In genomic region chr19:10699650-10700335, GRCh38 we compare ENCODE assay signal across 8 cellular contexts. TPM values are rescaled to one million over a fixed set of nuclear protein-coding genes. Genes with fewer than 3 reads are reported as not detected.
A peak's percentile ranks its signal among the peaks of the same experiment; 100 is the strongest.
DNase-seq lines count a peak whose midpoint lies in the region; ATAC-seq and TF ChIP-seq lines count a peak whose summit lies in the region.

No MANE protein-coding gene starts in this region.

- H4K20me1 ChIP-seq in SK-N-SH (ENCODE audit: insufficient read depth) = peaks cover 7% of the 10 kb centered on the region

- no peak overlapping the region for H3K27ac Mint-ChIP-seq in central memory CD8-positive, alpha-beta T cell (ENCODE audit: low read depth)

- no peaks in the 10 kb centered on the region for H3K9me2 ChIP-seq in SK-N-SH

- intact Hi-C loops in mucosa of descending colon (cut with DNase I, micrococcal nuclease) (no loop called here), transverse colon (cut with DNase I; ENCODE audit: low total_unique reads) (no loop called here)

- H3K4me3 Mint-ChIP-seq in central memory CD8-positive, alpha-beta T cell = no peak overlapping the region

- TF ChIP-seq EP300 in SK-N-SH (IDR thresholded peaks at IDR 0.05; ENCODE audit: borderline replicate concordance in 1 of 2, low read depth in 1 of 2, low read length in 1 of 2) (no peak), transverse colon (IDR thresholded peaks at IDR 0.05; ENCODE audit: low read depth) (no peak)

- H3K4me1 Mint-ChIP-seq in central memory CD8-positive, alpha-beta T cell = peaks cover 24% of the 10 kb centered on the region

- H3K27ac ChIP-seq in SK-N-SH (ENCODE audit: low read depth in 2 of 2, low read length in 1 of 2) (no peak overlapping the region), transverse colon (no peak overlapping the region)

- 33% methylated on average over 15 of the region's 15 CpGs for WGBS in SK-N-SH (ENCODE audit: low lambda C conversion rate)
- 26 to 43% methylated on average over 8 to 15 of the region's 15 CpGs for WGBS in transverse colon (ENCODE audit: low coverage in 1 of 2), 2 donors

- in situ Hi-C loops in transverse colon (cut with MboI; ENCODE audit: low pct_ligation_motif_present in 1 of 4, low pct_unique_long_range_greater_than_20kb in 1 of 4, low sequenced_read_pairs in 3 of 4) = loop anchor here in 2 of 4 donors (25.0 kb wide), 1 partner anchor 163 kb away; the partner anchor contains the start of gene CARM1 (in 2 of the 2)

- H3K9me3 ChIP-seq in SK-N-SH (no peaks in the 10 kb centered on the region), mucosa of descending colon (no peaks in the 10 kb centered on the region), transverse colon (no peaks in the 10 kb centered on the region)

- TF ChIP-seq POLR2A in transverse colon (IDR thresholded peaks at IDR 0.05) = no peak

- TF ChIP-seq RAD21 in SK-N-SH (IDR thresholded peaks at IDR 0.05; ENCODE audit: low read length) = peak; percentile 73

- H3K27me3 ChIP-seq in SK-N-SH (ENCODE audit: insufficient read depth) (no peaks in the 10 kb centered on the region), transverse colon (no peaks in the 10 kb centered on the region)

- H3K4me3 ChIP-seq in SK-N-SH (ENCODE audit: low read depth in 2 of 2, low read length in 1 of 2) (no peak overlapping the region), mucosa of descending colon (no peak overlapping the region), transverse colon (no peak overlapping the region)

- TF ChIP-seq CTCF in SK-N-SH (IDR thresholded peaks at IDR 0.05) (peak; percentile 63), mucosa of descending colon (IDR thresholded peaks at IDR 0.05) (peak; percentile 19), transverse colon (IDR thresholded peaks at IDR 0.05) (peak; percentile 56 to 63 (median 61))

- no peak overlapping the region for H3K9ac ChIP-seq in SK-N-SH

- H3K9me3 Mint-ChIP-seq in central memory CD8-positive, alpha-beta T cell = no peaks in the 10 kb centered on the region

- POLR2A ChIA-PET in SK-N-SH (lab: Yijun Ruan, JAX) = interaction anchor here (2.2 kb wide), 1 partner anchor 18 kb away, joined by 7 read pairs; the partner anchor contains the start of gene DNM2

- no peak overlapping the region for H2AFZ ChIP-seq in SK-N-SH (ENCODE audit: low read depth)

- H3K36me3 Mint-ChIP-seq in central memory CD8-positive, alpha-beta T cell (ENCODE audit: insufficient read depth) = peaks cover 8% of the 10 kb centered on the region

- H3K36me3 ChIP-seq in SK-N-SH (replicated peaks in 1 of 2; ENCODE audit: control insufficient read depth in 1 of 2, insufficient read depth in 2 of 2, low read length in 1 of 2) (no peaks in the 10 kb centered on the region), mucosa of descending colon (ENCODE audit: low read depth) (no peaks in the 10 kb centered on the region), transverse colon (no peaks in the 10 kb centered on the region)

- H3K79me2 ChIP-seq in SK-N-SH (ENCODE audit: insufficient read depth) = peaks cover 4% of the 10 kb centered on the region

- peaks cover 0 to 8% of the 10 kb centered on the region in 2 experiments; a peak in 1 of 4 replicates for H3K4me1 ChIP-seq in SK-N-SH (ENCODE audit: control insufficient read depth in 1 of 2, insufficient read depth in 2 of 2, low read depth in 1 of 2, low read length in 1 of 2)
- peaks cover 11% of the 10 kb centered on the region for H3K4me1 ChIP-seq in mucosa of descending colon (ENCODE audit: low read depth)
- peaks cover 4 to 28% (median 23%) of the 10 kb centered on the region in 4 donors for H3K4me1 ChIP-seq in transverse colon

- no peak overlapping the region for H3K4me2 ChIP-seq in SK-N-SH

- DNase-seq in SK-N-SH (peak; percentile 55), NCI-H2227 (lab: John Stamatoyannopoulos, UW; ENCODE audit: unreplicated experiment) (peak; percentile 39), mucosa of descending colon (peak in 1 of 3 donors; percentile 83), transverse colon (peak; percentile 70)
- peak; percentile 54 for DNase-seq in activated CD4-positive, CD25-positive, alpha-beta regulatory T cell treated with anti-CD3 and anti-CD28 coated beads, Interleukin-2, amount 50 U/mL, for 16 hours (ENCODE audit: low read depth, low spot score)
- peak; percentile 52 to 57 for DNase-seq in central memory CD8-positive, alpha-beta T cell (ENCODE audit: low spot score in 2 of 2)

- no peak for ATAC-seq in SK-N-SH treated with all-trans-retinoic acid at 6 μM for 48 hours
- ATAC-seq in central memory CD8-positive, alpha-beta T cell (replicated peaks; ENCODE audit: extremely low read depth, poor library complexity, severe bottlenecking) = peak; percentile 33
- ATAC-seq in mucosa of descending colon = no peak
- ATAC-seq in HG02588 (IDR thresholded peaks at IDR 0.05; ENCODE audit: unreplicated experiment) = no peak

- no peaks in the 10 kb centered on the region for H3K27me3 Mint-ChIP-seq in central memory CD8-positive, alpha-beta T cell

- H3F3A ChIP-seq in SK-N-SH (replicated peaks; ENCODE audit: insufficient read depth) = peaks cover 9% of the 10 kb centered on the region

- CTCF ChIA-PET in SK-N-SH (lab: Yijun Ruan, JAX) = interaction anchor here (0.5 to 9.3 kb wide), 58 partner anchors 8 to 415 kb away, joined by 3 to 163 read pairs (median 4); partner anchors contain the start of genes DNM2, KRI1 and TMED1

TF ChIP-seq in SK-N-SH, 30 proteins besides CTCF, POLR2A, EP300 and RAD21:
- no peak for TF ChIP-seq TAF1 (IDR thresholded peaks at IDR 0.05; ENCODE audit: borderline replicate concordance, low read depth, low read length)
- peak; percentile 39 for TF ChIP-seq SMC3 (IDR thresholded peaks at IDR 0.05; ENCODE audit: low read depth, low read length)
- TF ChIP-seq EZH2phosphoT487 (IDR thresholded peaks at IDR 0.05; ENCODE audit: borderline replicate concordance, low read depth) = no peak
- TF ChIP-seq YY1 (IDR thresholded peaks at IDR 0.05; ENCODE audit: low read depth) = no peak

TF ChIP-seq in SK-N-SH treated with all-trans-retinoic acid at 6 μM for 48 hours, 23 proteins besides CTCF, POLR2A, EP300 and RAD21:
- TF ChIP-seq GLIS3 (CRISPR knock-in tag; IDR thresholded peaks at IDR 0.05) (no peak), ISL1 (CRISPR knock-in tag; IDR thresholded peaks at IDR 0.05) (no peak), TOX (CRISPR knock-in tag; IDR thresholded peaks at IDR 0.05; ENCODE audit: borderline replicate concordance) (no peak), ARNTL (CRISPR knock-in tag; IDR thresholded peaks at IDR 0.05; ENCODE audit: borderline replicate concordance, low read depth) (no peak), TCF4 (CRISPR knock-in tag; IDR thresholded peaks at IDR 0.05; ENCODE audit: borderline replicate concordance) (no peak), CSDC2 (CRISPR knock-in tag; IDR thresholded peaks at IDR 0.05) (no peak), RARB (CRISPR knock-in tag; IDR thresholded peaks at IDR 0.05) (no peak)
- TF ChIP-seq, protein P1, sequence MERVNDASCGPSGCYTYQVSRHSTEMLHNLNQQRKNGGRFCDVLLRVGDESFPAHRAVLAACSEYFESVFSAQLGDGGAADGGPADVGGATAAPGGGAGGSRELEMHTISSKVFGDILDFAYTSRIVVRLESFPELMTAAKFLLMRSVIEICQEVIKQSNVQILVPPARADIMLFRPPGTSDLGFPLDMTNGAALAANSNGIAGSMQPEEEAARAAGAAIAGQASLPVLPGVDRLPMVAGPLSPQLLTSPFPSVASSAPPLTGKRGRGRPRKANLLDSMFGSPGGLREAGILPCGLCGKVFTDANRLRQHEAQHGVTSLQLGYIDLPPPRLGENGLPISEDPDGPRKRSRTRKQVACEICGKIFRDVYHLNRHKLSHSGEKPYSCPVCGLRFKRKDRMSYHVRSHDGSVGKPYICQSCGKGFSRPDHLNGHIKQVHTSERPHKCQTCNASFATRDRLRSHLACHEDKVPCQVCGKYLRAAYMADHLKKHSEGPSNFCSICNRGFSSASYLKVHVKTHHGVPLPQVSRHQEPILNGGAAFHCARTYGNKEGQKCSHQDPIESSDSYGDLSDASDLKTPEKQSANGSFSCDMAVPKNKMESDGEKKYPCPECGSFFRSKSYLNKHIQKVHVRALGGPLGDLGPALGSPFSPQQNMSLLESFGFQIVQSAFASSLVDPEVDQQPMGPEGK (CRISPR knock-in tag; IDR thresholded peaks at IDR 0.05; ENCODE audit: borderline replicate concordance) = no peak
- TF ChIP-seq, protein P2, sequence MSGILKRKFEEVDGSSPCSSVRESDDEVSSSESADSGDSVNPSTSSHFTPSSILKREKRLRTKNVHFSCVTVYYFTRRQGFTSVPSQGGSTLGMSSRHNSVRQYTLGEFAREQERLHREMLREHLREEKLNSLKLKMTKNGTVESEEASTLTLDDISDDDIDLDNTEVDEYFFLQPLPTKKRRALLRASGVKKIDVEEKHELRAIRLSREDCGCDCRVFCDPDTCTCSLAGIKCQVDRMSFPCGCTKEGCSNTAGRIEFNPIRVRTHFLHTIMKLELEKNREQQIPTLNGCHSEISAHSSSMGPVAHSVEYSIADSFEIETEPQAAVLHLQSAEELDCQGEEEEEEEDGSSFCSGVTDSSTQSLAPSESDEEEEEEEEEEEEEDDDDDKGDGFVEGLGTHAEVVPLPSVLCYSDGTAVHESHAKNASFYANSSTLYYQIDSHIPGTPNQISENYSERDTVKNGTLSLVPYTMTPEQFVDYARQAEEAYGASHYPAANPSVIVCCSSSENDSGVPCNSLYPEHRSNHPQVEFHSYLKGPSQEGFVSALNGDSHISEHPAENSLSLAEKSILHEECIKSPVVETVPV (CRISPR knock-in tag; IDR thresholded peaks at IDR 0.05) = no peak

RNA-seq across cellular contexts. Expression of gene QTRT1, which starts 1.4 kb away (rescaled TPM):
- polyA plus RNA-seq in SK-N-SH (2012; rRNA removed) = 108 and 115 TPM in 2 replicates
- polyA plus RNA-seq in SK-N-SH (2012; cell fraction: cytosol; rRNA removed) = 28.1 and 48.7 TPM in 2 replicates
- polyA plus RNA-seq in SK-N-SH (2012; cell fraction: nucleus; rRNA removed) = 464 and 520 TPM in 2 replicates
- 100 to 1,000 TPM in 2 of 3 donors, 10 to 100 TPM in 1; 57.8 to 107 (median 101) TPM for total RNA-seq in mucosa of descending colon
- total RNA-seq in transverse colon = 100 to 1,000 TPM in 1 of 4 donors, 10 to 100 TPM in 3; 28.5 to 201 (median 39.9) TPM

RNA-seq across cellular contexts. Expression of gene DNM2, which starts 18.1 kb away (rescaled TPM):
- 52.5 and 53.6 TPM in 2 replicates for polyA plus RNA-seq in SK-N-SH (2012; rRNA removed)
- polyA plus RNA-seq in SK-N-SH (2012; cell fraction: cytosol; rRNA removed) = 20.5 and 31.8 TPM in 2 replicates
- polyA plus RNA-seq in SK-N-SH (2012; cell fraction: nucleus; rRNA removed) = 159 and 212 TPM in 2 replicates
- 100 to 1,000 TPM; 318 to 602 (median 562) TPM for total RNA-seq in mucosa of descending colon
- total RNA-seq in transverse colon = 1,000 to 10,000 TPM in 1 of 4 donors, 100 to 1,000 TPM in 3; 469 to 1,152 (median 585) TPM

RNA-seq across cellular contexts. Expression of gene ILF3, which starts 45.6 kb away (rescaled TPM):
- polyA plus RNA-seq in SK-N-SH (2012; rRNA removed) = 203 and 229 TPM in 2 replicates
- polyA plus RNA-seq in SK-N-SH (2012; cell fraction: cytosol; rRNA removed) = 97.9 and 126 TPM in 2 replicates
- polyA plus RNA-seq in SK-N-SH (2012; cell fraction: nucleus; rRNA removed) = 699 and 751 TPM in 2 replicates
- total RNA-seq in mucosa of descending colon (100 to 1,000 TPM; 151 to 213 (median 178) TPM), transverse colon (100 to 1,000 TPM in 3 of 4 donors, 10 to 100 TPM in 1; 73.6 to 242 (median 151) TPM)
